ENCODE assay signal across 27 cellular contexts in the genomic region with DNA sequence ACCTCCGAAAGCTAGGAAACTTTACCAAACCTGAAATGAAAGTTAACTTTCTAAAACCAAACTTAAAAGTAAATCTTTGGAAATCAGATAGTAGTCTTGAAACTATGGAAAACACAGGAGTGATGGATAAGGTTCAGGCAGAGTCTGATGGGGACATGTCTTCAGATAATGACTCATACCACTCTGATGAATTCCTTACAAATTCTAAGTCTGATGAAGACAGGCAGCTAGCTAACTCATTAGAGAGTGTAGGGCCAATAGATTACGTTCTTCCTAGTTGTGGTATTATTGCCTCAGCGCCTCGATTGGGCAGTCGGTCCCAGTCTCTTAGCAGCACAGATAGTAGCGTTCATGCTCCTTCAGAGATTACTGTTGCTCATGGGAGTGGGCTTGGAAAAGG. TPM values are rescaled to one million over a fixed set of nuclear protein-coding genes. Genes with fewer than 3 reads are reported as not detected.
A peak's percentile ranks its signal among the peaks of the same experiment; 100 is the strongest.
DNase-seq lines count a peak whose midpoint lies in the region; TF ChIP-seq lines count a peak whose summit lies in the region.
"Had no signal": no experiment of that assay in that cellular context is flagged by ENCODE, and none has a peak within 500 bp of the region (broad histone marks: within the 10 kb centered on the region; RNA-seq: fewer than 3 reads in every experiment).

No MANE protein-coding gene starts in this region.

- H3K4me2 ChIP-seq in mammary epithelial cell (ENCODE audit: insufficient read depth, low read depth, low read length): no peak overlapping the region
- no peak overlapping the region for H3K4me2 ChIP-seq in trophoblast cell (ENCODE audit: low read length)
- H3K4me2 ChIP-seq: PC-9 had no signal

- dilution Hi-C loops in mammary epithelial cell (cut with HindIII; ENCODE audit: low sequenced_read_pairs): no loop called here

- no peaks in the 10 kb centered on the region for H3K79me1 ChIP-seq in trophoblast cell (ENCODE audit: low read length)

- H3K27ac Mint-ChIP-seq in activated naive CD4-positive, alpha-beta T cell treated with anti-CD3 and anti-CD28 coated beads for 36 hours: peak overlapping the region; percentile 63
- H3K27ac Mint-ChIP-seq in nephron progenitor cell: peak overlapping the region; percentile 93
- H3K27ac Mint-ChIP-seq: T-helper 2 cell treated with Interferon-gamma antibody and Interleukin-4, amounts not matched to agents 5 μg/mL and 100 μg/mL, for 36 hours had no signal

- WGBS in mammary epithelial cell (ENCODE audit: low coverage, missing lambda C conversion rate): 89% methylated on average over 6 of the region's 6 CpGs
- WGBS in trophoblast cell (ENCODE audit: extremely low coverage, insufficient coverage, insufficient read length): no CpG with 5 or more reads among the region's 6 CpGs

- no peak overlapping the region for H3K23ac ChIP-seq in trophoblast cell (ENCODE audit: low read length)

- H2AFZ ChIP-seq in mammary epithelial cell (ENCODE audit: low read depth, low read length) (no peak overlapping the region), trophoblast cell (ENCODE audit: insufficient read depth, low read length, poor library complexity) (no peak overlapping the region)
- H2AFZ ChIP-seq: PC-9 had no signal

- H3K18ac ChIP-seq in trophoblast cell (ENCODE audit: low read length): no peak overlapping the region

- no peaks in the 10 kb centered on the region for H3K27me3 Mint-ChIP-seq in activated naive CD4-positive, alpha-beta T cell treated with anti-CD3 and anti-CD28 coated beads for 36 hours (ENCODE audit: low read depth)
- peaks cover 3% of the 10 kb centered on the region for H3K27me3 Mint-ChIP-seq in nephron progenitor cell (ENCODE audit: low read depth, poor library complexity)
- H3K27me3 Mint-ChIP-seq: naive thymus-derived CD4-positive, alpha-beta T cell had no signal

- in situ Hi-C loops in mammary epithelial cell (cut with MboI; ENCODE audit: low sequenced_read_pairs in 2 of 2): no loop called here

- no peaks in the 10 kb centered on the region for H3K9me3 Mint-ChIP-seq in activated naive CD4-positive, alpha-beta T cell treated with anti-CD3 and anti-CD28 coated beads for 36 hours
- no peaks in the 10 kb centered on the region for H3K9me3 Mint-ChIP-seq in nephron progenitor cell
- H3K9me3 Mint-ChIP-seq: activated T-cell treated with anti-CD3 and anti-CD28 coated beads, Interleukin-2, amount 50 U/mL, for 4 hours; naive thymus-derived CD4-positive, alpha-beta T cell; T-helper 2 cell treated with Interferon-gamma antibody and Interleukin-4, amounts not matched to agents 5 μg/mL and 100 μg/mL, for 36 hours had no signal

- H2BK120ac ChIP-seq in trophoblast cell (ENCODE audit: insufficient read depth, low read length, poor library complexity): no peak overlapping the region

- H3K4me3 ChIP-seq in mammary epithelial cell (replicated peaks in 1 of 3; ENCODE audit: insufficient read depth in 1 of 3, low read depth in 2 of 3, low read length in 3 of 3) (no peak overlapping the region), trophoblast cell (ENCODE audit: low read depth, low read length) (no peak overlapping the region)
- H3K4me3 ChIP-seq: adrenal gland, dorsolateral prefrontal cortex, ovary, PC-9, uterus had no signal

- H3K79me2 ChIP-seq in mammary epithelial cell (ENCODE audit: insufficient read depth, low read length) (no peaks in the 10 kb centered on the region), trophoblast cell (ENCODE audit: control insufficient read depth, insufficient read depth, low read length, poor library complexity) (no peaks in the 10 kb centered on the region)

- H4K12ac ChIP-seq in trophoblast cell (ENCODE audit: low read depth, low read length): no peak overlapping the region

- H2BK5ac ChIP-seq in trophoblast cell (ENCODE audit: low read depth, low read length, poor library complexity): no peak overlapping the region

- no peak overlapping the region for H3K4ac ChIP-seq in trophoblast cell (ENCODE audit: low read depth, low read length)

- H3K36me3 Mint-ChIP-seq in activated naive CD4-positive, alpha-beta T cell treated with anti-CD3 and anti-CD28 coated beads for 36 hours (ENCODE audit: low read depth): peaks cover 25% of the 10 kb centered on the region
- H3K36me3 Mint-ChIP-seq in nephron progenitor cell (ENCODE audit: low read depth): peaks cover 66% of the 10 kb centered on the region

- H2AK5ac ChIP-seq in trophoblast cell (ENCODE audit: low read length): no peak overlapping the region

- no peak overlapping the region for H3K14ac ChIP-seq in trophoblast cell (ENCODE audit: low read length)

- no peak overlapping the region for H2BK12ac ChIP-seq in trophoblast cell (ENCODE audit: low read length)

- TF ChIP-seq CTCF in mammary epithelial cell (conservative IDR thresholded peaks at IDR 0.05 in 1 of 2, IDR thresholded peaks at IDR 0.05 in 1 of 2; ENCODE audit: extremely low read depth in 1 of 2, insufficient read depth in 1 of 2, low read depth in 1 of 2, low read length in 2 of 2): no peak
- no peak for TF ChIP-seq CTCF in nephron progenitor cell (IDR thresholded peaks at IDR 0.05)

- H4K20me1 ChIP-seq in mammary epithelial cell (ENCODE audit: insufficient read depth, low read length): no peaks in the 10 kb centered on the region

- H4K91ac ChIP-seq in trophoblast cell (ENCODE audit: low read depth, low read length): no peak overlapping the region

- H3K36me3 ChIP-seq in mammary epithelial cell (ENCODE audit: insufficient read depth, low read length) (peaks cover 39% of the 10 kb centered on the region), trophoblast cell (ENCODE audit: control insufficient read depth in 1 of 2, insufficient read depth in 2 of 2, low read length in 2 of 2) (peaks cover 11 to 25% of the 10 kb centered on the region in 2 experiments)
- H3K36me3 ChIP-seq: ovary, uterus had no signal

- H3K4me3 Mint-ChIP-seq in activated naive CD4-positive, alpha-beta T cell treated with anti-CD3 and anti-CD28 coated beads for 36 hours: no peak overlapping the region
- no peak overlapping the region for H3K4me3 Mint-ChIP-seq in nephron progenitor cell
- H3K4me3 Mint-ChIP-seq: activated T-cell treated with anti-CD3 and anti-CD28 coated beads, Interleukin-2, amount 50 U/mL, for 4 hours; naive thymus-derived CD4-positive, alpha-beta T cell; T-helper 2 cell treated with Interferon-gamma antibody and Interleukin-4, amounts not matched to agents 5 μg/mL and 100 μg/mL, for 36 hours had no signal

- no peaks in the 10 kb centered on the region for H3K4me1 Mint-ChIP-seq in activated naive CD4-positive, alpha-beta T cell treated with anti-CD3 and anti-CD28 coated beads for 36 hours (ENCODE audit: low read depth)
- H3K4me1 Mint-ChIP-seq in nephron progenitor cell: peaks cover under 1% of the 10 kb centered on the region
- H3K4me1 Mint-ChIP-seq: naive thymus-derived CD4-positive, alpha-beta T cell had no signal

- DNase-seq in activated naive CD4-positive, alpha-beta T cell treated with anti-CD3 and anti-CD28 coated beads for 36 hours: no peak
- no peak for DNase-seq in activated naive CD4-positive, alpha-beta T cell (lab: John Stamatoyannopoulos, UW)
- DNase-seq in LHCN-M2 (ENCODE audit: low read depth): peak; percentile 7
- DNase-seq in mammary epithelial cell: peak; percentile 14
- no peak for DNase-seq in nephron progenitor cell
- no peak for DNase-seq in DMS79 (lab: John Stamatoyannopoulos, UW)
- DNase-seq in NCI-H2029 treated with DMSO at 0.1 percent for 48 hours (lab: John Stamatoyannopoulos, UW): no peak
- no peak for DNase-seq in trophoblast cell
- DNase-seq: activated CD4-positive, CD25-positive, alpha-beta regulatory T cell treated with anti-CD3 and anti-CD28 coated beads, Interleukin-2, amount 50 U/mL, for 72 hours; activated T-cell treated with anti-CD3 and anti-CD28 coated beads, Interleukin-2, amount 50 U/mL, for 4 hours; adrenal gland; BE2C; Caco-2; caudate nucleus; dorsolateral prefrontal cortex; kidney glomerular epithelial cell; mesenchymal stem cell; MV-4-11; naive thymus-derived CD4-positive, alpha-beta T cell; NCI-H187; NCI-H345; ovary; PC-9; right cardiac atrium; substantia nigra; uterus had no signal

- BruUV-seq in mammary epithelial cell (replicated peaks; lab: Mats Ljungman, UMichigan): no TSS peak

- H3K4me1 ChIP-seq in mammary epithelial cell (ENCODE audit: insufficient read depth, low read length) (no peaks in the 10 kb centered on the region), trophoblast cell (ENCODE audit: control insufficient read depth in 1 of 2, insufficient read depth in 2 of 2, low read length in 2 of 2) (no peaks in the 10 kb centered on the region)
- H3K4me1 ChIP-seq: adrenal gland, BE2C, Caco-2, uterus had no signal

- no peak overlapping the region for H4K8ac ChIP-seq in trophoblast cell (ENCODE audit: low read depth, low read length)

- no peak overlapping the region for H3K9ac ChIP-seq in mammary epithelial cell (ENCODE audit: insufficient read depth, low read length)
- H3K9ac ChIP-seq in trophoblast cell (ENCODE audit: low read length): no peak overlapping the region

- intact Hi-C loops in activated naive CD4-positive, alpha-beta T cell treated with anti-CD3 and anti-CD28 coated beads for 36 hours (cut with micrococcal nuclease): no loop called here
- intact Hi-C loops in mammary epithelial cell (cut with micrococcal nuclease): loop anchor here (2.0 kb wide), 1 partner anchor 76 kb away; no protein-coding TSS in a partner anchor

- no peak overlapping the region for H3K27ac ChIP-seq in mammary epithelial cell (ENCODE audit: insufficient read depth, low read depth, low read length)
- H3K27ac ChIP-seq in trophoblast cell (ENCODE audit: low read depth, low read length): no peak overlapping the region
- H3K27ac ChIP-seq: adrenal gland, dorsolateral prefrontal cortex, ovary, PC-9, uterus had no signal

- CTCF ChIA-PET in activated naive CD4-positive, alpha-beta T cell treated with anti-CD3 and anti-CD28 coated beads for 36 hours (lab: Charles Lee): no interaction called here
- CTCF ChIA-PET in mammary epithelial cell (lab: Charles Lee; ENCODE audit: low non-redundant PET): no interaction called here

- H3K27me3 ChIP-seq in mammary epithelial cell (ENCODE audit: insufficient read depth, low read length) (no peaks in the 10 kb centered on the region), trophoblast cell (ENCODE audit: insufficient read depth, low read length) (no peaks in the 10 kb centered on the region)
- H3K27me3 ChIP-seq: adrenal gland, BE2C, dorsolateral prefrontal cortex, ovary, uterus had no signal

- H3K9me3 ChIP-seq in mammary epithelial cell (replicated peaks; ENCODE audit: insufficient read depth, low read length): no peaks in the 10 kb centered on the region
- no peaks in the 10 kb centered on the region for H3K9me3 ChIP-seq in trophoblast cell (ENCODE audit: insufficient read depth, low read depth, low read length)
- H3K9me3 ChIP-seq: adrenal gland, BE2C, Caco-2, ovary, uterus had no signal

RNA-seq across cellular contexts. Expression of a gene that starts 45.9 kb away (rescaled TPM):
- 10 to 100 TPM; 76.9 to 77.7 TPM for total RNA-seq in activated naive CD4-positive, alpha-beta T cell treated with anti-CD3 and anti-CD28 coated beads for 36 hours
- 68.0 and 80.1 TPM in 2 replicates for total RNA-seq in LHCN-M2 (2014; rRNA removed)
- polyA plus RNA-seq in LHCN-M2 (2012): 28.0 TPM
- 10 to 100 TPM; 48.7 to 65.0 TPM for total RNA-seq in mammary epithelial cell
- 60.4 TPM for polyA plus RNA-seq in mammary epithelial cell
- 61.1 TPM for polyA minus RNA-seq in mammary epithelial cell
- polyA plus RNA-seq in trophoblast cell (2013): 39.8 and 40.3 TPM in 2 replicates

Comparison
In these comparisons a context has a peak if more than half of its experiments do, and no peak if none do; other contexts are left out.
1. DNase-seq: peak in LHCN-M2 (single experiment) and mammary epithelial cell (single experiment); none in activated naive CD4-positive, alpha-beta T cell treated with anti-CD3 and anti-CD28 coated beads for 36 hours (single experiment), activated naive CD4-positive, alpha-beta T cell (0 of 4), nephron progenitor cell (single experiment), DMS79 (single experiment), NCI-H2029 treated with DMSO at 0.1 percent for 48 hours (single experiment) and trophoblast cell (0 of 2).